ENCODE assay signal across 9 cellular contexts in the genomic region with DNA sequence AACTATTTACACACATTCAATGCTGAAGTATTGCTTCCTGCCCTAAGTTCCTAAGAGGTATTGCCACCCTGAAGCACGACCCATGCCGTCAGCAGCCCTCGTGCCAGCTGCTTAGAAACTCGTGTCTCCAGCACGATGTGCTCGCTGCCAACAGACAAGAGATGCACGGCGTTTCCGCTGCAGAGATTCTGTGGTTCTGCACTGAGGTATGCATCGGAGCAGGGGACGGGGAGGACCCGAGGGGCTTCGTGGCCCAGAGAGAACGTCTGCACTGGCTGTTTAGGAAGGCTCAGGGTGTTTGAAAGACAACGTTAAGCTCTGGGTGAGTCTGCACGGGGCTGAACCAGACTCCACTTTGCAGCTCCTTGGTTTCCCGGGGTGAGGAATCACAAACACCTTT.
DNase-seq lines count a peak whose midpoint lies in the region; ATAC-seq and TF ChIP-seq lines count a peak whose summit lies in the region.
"Had no signal": no experiment of that assay in that cellular context is flagged by ENCODE, and none has a peak within 500 bp of the region (broad histone marks: within the 10 kb centered on the region; RNA-seq: fewer than 3 reads in every experiment).

No MANE protein-coding gene starts in this region.

- peaks cover 0 to 23% (median 16%) of the 10 kb centered on the region in 4 donors for H3K36me3 ChIP-seq in upper lobe of left lung

- no peaks in the 10 kb centered on the region for H3K9me3 ChIP-seq in right cardiac atrium (ENCODE audit: control insufficient read depth, low read length)
- H3K9me3 ChIP-seq in upper lobe of left lung = no peaks in the 10 kb centered on the region

- no peaks in the 10 kb centered on the region for H3K27me3 ChIP-seq in right cardiac atrium (ENCODE audit: control insufficient read depth, insufficient read depth)
- no peaks in the 10 kb centered on the region for H3K27me3 ChIP-seq in upper lobe of left lung

- no peak overlapping the region for H3K4me3 ChIP-seq in right cardiac atrium (ENCODE audit: low read length)
- no peak overlapping the region for H3K4me3 ChIP-seq in upper lobe of left lung

- in situ Hi-C loops in G401 (cut with HindIII; ENCODE audit: low sequenced_read_pairs) = no loop called here

- no peak for TF ChIP-seq CTCF in upper lobe of left lung (IDR thresholded peaks at IDR 0.05)

- peaks cover 23% of the 10 kb centered on the region for H3K4me1 Mint-ChIP-seq in activated CD4-positive, alpha-beta memory T cell treated with anti-CD3 and anti-CD28 coated beads for 36 hours (ENCODE audit: low read depth)

- H3K36me3 Mint-ChIP-seq in activated CD4-positive, alpha-beta memory T cell treated with anti-CD3 and anti-CD28 coated beads for 36 hours = peaks cover 19% of the 10 kb centered on the region

- DNase-seq in right cardiac atrium = peak in 2 of 3 donors; percentile 58 to 76
- no peak for DNase-seq in cardiac septum (ENCODE audit: low spot score)
- peak; percentile 45 for DNase-seq in activated CD4-positive, alpha-beta memory T cell treated with anti-CD3 and anti-CD28 coated beads for 36 hours
- DNase-seq in foreskin melanocyte = peak; percentile 12
- DNase-seq in upper lobe of left lung = no peak
- DNase-seq in G401 (ENCODE audit: low spot score) = no peak
- no peak for DNase-seq in EL
- DNase-seq: NCI-H446 had no signal

- 29% methylated on average over 17 of the region's 17 CpGs for WGBS in right cardiac atrium
- 46 to 58% methylated on average over 17 of the region's 17 CpGs for WGBS in upper lobe of left lung, 2 donors

- H3K4me1 ChIP-seq in right cardiac atrium (ENCODE audit: control insufficient read depth, insufficient read depth, low read length) = peaks cover 2% of the 10 kb centered on the region
- peaks cover 19 to 29% (median 27%) of the 10 kb centered on the region in 4 donors for H3K4me1 ChIP-seq in upper lobe of left lung

- no peak for TF ChIP-seq EP300 in upper lobe of left lung (IDR thresholded peaks at IDR 0.05)

- POLR2A ChIA-PET in activated CD4-positive, alpha-beta memory T cell treated with anti-CD3 and anti-CD28 coated beads for 36 hours (lab: Charles Lee) = no interaction called here

- no peak overlapping the region for H3K4me3 Mint-ChIP-seq in activated CD4-positive, alpha-beta memory T cell treated with anti-CD3 and anti-CD28 coated beads for 36 hours

- H3K27ac Mint-ChIP-seq in activated CD4-positive, alpha-beta memory T cell treated with anti-CD3 and anti-CD28 coated beads for 36 hours = no peak overlapping the region

- no peak for TF ChIP-seq POLR2A in upper lobe of left lung (IDR thresholded peaks at IDR 0.05)

- no peak overlapping the region for H3K27ac ChIP-seq in right cardiac atrium (ENCODE audit: low read length)
- peak overlapping the region; percentile 11 to 57 (median 48) for H3K27ac ChIP-seq in upper lobe of left lung

- no peaks in the 10 kb centered on the region for H3K9me3 Mint-ChIP-seq in activated CD4-positive, alpha-beta memory T cell treated with anti-CD3 and anti-CD28 coated beads for 36 hours

- CTCF ChIA-PET in activated CD4-positive, alpha-beta memory T cell treated with anti-CD3 and anti-CD28 coated beads for 36 hours (lab: Charles Lee) = interaction anchor here (0.5 to 1.3 kb wide), 2 partner anchors 24 to 203 kb away, joined by 3 to 5 read pairs; no protein-coding TSS in a partner anchor

- ATAC-seq in right cardiac atrium = no peak
- no peak for ATAC-seq in upper lobe of left lung (ENCODE audit: low FRiP score in 2 of 2)
- ATAC-seq in GM21528 (IDR thresholded peaks at IDR 0.05; ENCODE audit: low FRiP score, unreplicated experiment) = no peak

- peaks cover 1% of the 10 kb centered on the region for H3K27me3 Mint-ChIP-seq in activated CD4-positive, alpha-beta memory T cell treated with anti-CD3 and anti-CD28 coated beads for 36 hours

- intact Hi-C loops in right cardiac atrium (cut with DNase I) (no loop called here), cardiac septum (cut with DNase I) (no loop called here)
- intact Hi-C loops in activated CD4-positive, alpha-beta memory T cell treated with anti-CD3 and anti-CD28 coated beads for 36 hours (cut with micrococcal nuclease) = no loop called here

Comparison
In these comparisons a context has a peak if more than half of its experiments do, and no peak if none do; other contexts are left out.
1. DNase-seq: peak in right cardiac atrium (2 of 3), activated CD4-positive, alpha-beta memory T cell treated with anti-CD3 and anti-CD28 coated beads for 36 hours (single experiment) and foreskin melanocyte (single experiment); none in cardiac septum (single experiment), upper lobe of left lung (0 of 2), G401 (single experiment) and EL (single experiment).